Comparison of ENCODE assay signal across 28 cellular contexts in genomic region chr13:31301119-31301518, GRCh38.
"Had no signal": no experiment of that assay in that cellular context is flagged by ENCODE, and none has a peak within 500 bp of the region (broad histone marks: within the 10 kb centered on the region; RNA-seq: fewer than 3 reads in every experiment).

No MANE protein-coding gene starts in this region.

- ATAC-seq: activated CD8-positive, alpha-beta T cell treated with anti-CD3 and anti-CD28 coated beads for 36 hours; activated T-cell treated with anti-CD3 and anti-CD28 coated beads, Interleukin-2, amount 50 U/mL, for 4 hours; activated T-helper 17 cell treated with anti-CD3 and anti-CD28 coated beads, Interleukin-2, amount 50 U/mL, for 72 hours; gastrocnemius medialis; left colon; right lobe of liver; WTC11 had no signal

- H3K9me3 ChIP-seq: gastrocnemius medialis, neutrophil, ovary, right lobe of liver, tibial nerve had no signal

- DNase-seq: activated CD4-positive, alpha-beta T cell treated with anti-CD3 and anti-CD28 coated beads for 1 hour; activated CD4-positive, alpha-beta T cell treated with anti-CD3 and anti-CD28 coated beads, Interleukin-2, amount 50 U/mL, for 1 hour; activated CD8-positive, alpha-beta T cell treated with anti-CD3 and anti-CD28 coated beads for 36 hours; activated gamma-delta T cell treated with Interleukin-2 at 50 U/mL for 16 hours; activated naive CD4-positive, alpha-beta T cell treated with anti-CD3 and anti-CD28 coated beads, Interleukin-2, amount 50 U/mL, for 16 hours; activated T-cell treated with anti-CD3 and anti-CD28 coated beads, Interleukin-2, amount 50 U/mL, for 4 hours; amniotic stem cell; brain microvascular endothelial cell; dorsolateral prefrontal cortex; effector memory CD4-positive, alpha-beta T cell; erythroblast; gastrocnemius medialis; hippocampal formation; immature natural killer cell; kidney; left colon; mammary epithelial cell; naive B cell; nephron progenitor cell; ovary; right lobe of liver; stimulated activated CD4-positive, alpha-beta T cell treated with anti-CD3 and anti-CD28 coated beads, Interleukin-2, amount 100 ng/mL, for 48 hours; stimulated activated naive CD4-positive, alpha-beta T cell treated with Interleukin-2 at 50 U/mL for 16 hours had no signal

- H3K4me3 ChIP-seq: coronary artery, dorsolateral prefrontal cortex, gastrocnemius medialis, ovary, right lobe of liver, tibial nerve had no signal

- H3K27me3 ChIP-seq: brain microvascular endothelial cell, dorsolateral prefrontal cortex, gastrocnemius medialis, neutrophil, ovary, right lobe of liver, tibial nerve had no signal

- H3K36me3 ChIP-seq: brain microvascular endothelial cell, neutrophil, ovary, right lobe of liver had no signal

- H3K27ac ChIP-seq: brain microvascular endothelial cell, coronary artery, dorsolateral prefrontal cortex, gastrocnemius medialis, neutrophil, ovary, right lobe of liver, tibial nerve had no signal

- H3K4me1 ChIP-seq: gastrocnemius medialis, right lobe of liver, tibial nerve had no signal
